ENCODE assay signal across 15 cellular contexts in the genomic region with DNA sequence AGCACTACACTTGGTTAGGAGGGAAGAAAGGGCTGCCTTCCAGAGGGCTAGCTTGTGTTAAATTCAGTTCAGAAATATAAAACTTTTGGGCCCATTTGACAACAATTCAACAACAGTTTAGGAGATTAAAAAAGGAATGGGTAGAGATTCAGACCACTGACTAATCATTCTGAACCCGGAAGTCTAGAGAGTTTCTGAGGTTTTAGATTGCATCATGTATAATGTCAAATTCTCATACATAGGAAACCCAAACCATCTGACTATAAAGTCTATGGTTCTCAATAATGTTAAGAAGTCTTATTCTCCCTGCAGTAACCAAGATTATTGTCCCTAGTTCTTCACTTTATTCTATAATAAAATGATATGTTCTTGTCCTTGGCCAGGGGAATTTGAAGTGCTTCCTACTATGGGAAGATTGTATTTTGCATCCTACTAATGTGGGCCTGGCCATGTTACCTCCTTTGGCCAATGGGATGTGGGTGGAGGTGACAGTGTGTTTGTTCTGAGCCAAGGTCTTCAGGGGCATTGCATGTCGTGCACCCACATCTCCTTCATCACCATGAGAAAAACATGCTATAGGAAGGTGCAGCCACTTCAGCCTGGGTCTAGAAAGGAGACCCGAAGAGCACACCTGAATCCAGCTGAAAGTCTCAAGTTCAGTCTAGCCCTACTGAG.
DNase-seq lines count a peak whose midpoint lies in the region; ATAC-seq and TF ChIP-seq lines count a peak whose summit lies in the region.
"Had no signal": no experiment of that assay in that cellular context is flagged by ENCODE, and none has a peak within 500 bp of the region (broad histone marks: within the 10 kb centered on the region; RNA-seq: fewer than 3 reads in every experiment).

No MANE protein-coding gene starts in this region.

- H3K4me3 ChIP-seq in left lung: no peak overlapping the region
- H3K4me3 ChIP-seq in BE2C (ENCODE audit: low read depth, low read length): no peak overlapping the region
- H3K4me3 ChIP-seq: thoracic aorta had no signal

- CTCF ChIA-PET in GM10248 (lab: Yijun Ruan, JAX): interaction anchor here (1.0 to 1.6 kb wide), 5 partner anchors 9 to 26 kb away, joined by 3 to 6 read pairs (median 4); no protein-coding TSS in a partner anchor

- DNase-seq in RKO (ENCODE audit: low spot score) (peak; percentile 11), left lung (no peak), BE2C (no peak), NCI-H1048 (lab: John Stamatoyannopoulos, UW) (no peak), NCI-H2081 (lab: John Stamatoyannopoulos, UW) (no peak), GM10248 (ENCODE audit: extremely low spot score) (no peak)
- DNase-seq: activated effector memory CD4-positive, alpha-beta T cell treated with Interleukin-2 at 50 U/mL for 16 hours; dermis blood vessel endothelial cell; glutamatergic neuron; NCI-H1436 treated with DMSO at 0.1 percent for 48 hours had no signal

- no peak overlapping the region for H3K27ac ChIP-seq in left lung
- H3K27ac ChIP-seq: thoracic aorta had no signal

- H3K4me1 ChIP-seq in left lung: no peaks in the 10 kb centered on the region
- no peaks in the 10 kb centered on the region for H3K4me1 ChIP-seq in BE2C

- no peaks in the 10 kb centered on the region for H3K27me3 ChIP-seq in left lung
- H3K27me3 ChIP-seq in BE2C: peaks cover 3% of the 10 kb centered on the region

- TF ChIP-seq CTCF in left lung (IDR thresholded peaks at IDR 0.05) (no peak), BE2C (IDR thresholded peaks at IDR 0.05; ENCODE audit: low read depth, low read length) (no peak), GM10248 (IDR thresholded peaks at IDR 0.05; ENCODE audit: control extremely low read depth, extremely low read depth, low read depth, missing control alignments) (no peak)

- POLR2A ChIA-PET in GM10248 (lab: Yijun Ruan, JAX): no interaction called here

- H3K36me3 ChIP-seq in left lung: no peaks in the 10 kb centered on the region
- H3K36me3 ChIP-seq in BE2C: no peaks in the 10 kb centered on the region
- H3K36me3 ChIP-seq: thoracic aorta had no signal

- intact Hi-C loops in left lung (cut with DNase I): no loop called here

- peak; percentile 61 for ATAC-seq in GM18870 (IDR thresholded peaks at IDR 0.05; ENCODE audit: unreplicated experiment)
- ATAC-seq in HG02759 (IDR thresholded peaks at IDR 0.05; ENCODE audit: unreplicated experiment): peak; percentile 58
- peak; percentile 22 for ATAC-seq in left lung
- ATAC-seq: HCT116, Panc1 had no signal

- H3K9me3 ChIP-seq in left lung (no peaks in the 10 kb centered on the region), BE2C (no peaks in the 10 kb centered on the region)
- H3K9me3 ChIP-seq: thoracic aorta had no signal
